ENCODE assay signal across 1 cellular context in the genomic region with DNA sequence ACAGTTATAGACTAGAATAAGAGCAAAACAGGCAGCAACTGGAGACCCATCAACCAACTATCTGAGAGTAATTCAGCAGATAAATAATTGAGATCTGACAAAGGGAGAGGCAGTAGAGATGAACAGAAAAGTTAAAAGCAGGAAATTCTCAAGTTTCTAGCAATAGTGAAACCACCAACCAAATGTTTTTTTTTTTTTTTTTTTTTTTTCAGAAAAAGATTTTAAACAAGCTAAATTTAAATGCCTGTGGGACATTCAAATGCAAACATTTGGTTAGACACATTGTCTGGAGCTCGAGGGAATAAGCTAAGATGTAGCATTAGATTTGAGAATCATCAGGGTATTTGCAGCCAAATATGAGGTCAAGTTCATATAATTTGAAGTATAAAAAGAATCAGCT.
TF ChIP-seq lines count a peak whose summit lies in the region.

No MANE protein-coding gene starts in this region.

TF ChIP-seq in GM23338, 12 proteins besides CTCF, POLR2A, EP300 and RAD21:
- TF ChIP-seq, protein P1, sequence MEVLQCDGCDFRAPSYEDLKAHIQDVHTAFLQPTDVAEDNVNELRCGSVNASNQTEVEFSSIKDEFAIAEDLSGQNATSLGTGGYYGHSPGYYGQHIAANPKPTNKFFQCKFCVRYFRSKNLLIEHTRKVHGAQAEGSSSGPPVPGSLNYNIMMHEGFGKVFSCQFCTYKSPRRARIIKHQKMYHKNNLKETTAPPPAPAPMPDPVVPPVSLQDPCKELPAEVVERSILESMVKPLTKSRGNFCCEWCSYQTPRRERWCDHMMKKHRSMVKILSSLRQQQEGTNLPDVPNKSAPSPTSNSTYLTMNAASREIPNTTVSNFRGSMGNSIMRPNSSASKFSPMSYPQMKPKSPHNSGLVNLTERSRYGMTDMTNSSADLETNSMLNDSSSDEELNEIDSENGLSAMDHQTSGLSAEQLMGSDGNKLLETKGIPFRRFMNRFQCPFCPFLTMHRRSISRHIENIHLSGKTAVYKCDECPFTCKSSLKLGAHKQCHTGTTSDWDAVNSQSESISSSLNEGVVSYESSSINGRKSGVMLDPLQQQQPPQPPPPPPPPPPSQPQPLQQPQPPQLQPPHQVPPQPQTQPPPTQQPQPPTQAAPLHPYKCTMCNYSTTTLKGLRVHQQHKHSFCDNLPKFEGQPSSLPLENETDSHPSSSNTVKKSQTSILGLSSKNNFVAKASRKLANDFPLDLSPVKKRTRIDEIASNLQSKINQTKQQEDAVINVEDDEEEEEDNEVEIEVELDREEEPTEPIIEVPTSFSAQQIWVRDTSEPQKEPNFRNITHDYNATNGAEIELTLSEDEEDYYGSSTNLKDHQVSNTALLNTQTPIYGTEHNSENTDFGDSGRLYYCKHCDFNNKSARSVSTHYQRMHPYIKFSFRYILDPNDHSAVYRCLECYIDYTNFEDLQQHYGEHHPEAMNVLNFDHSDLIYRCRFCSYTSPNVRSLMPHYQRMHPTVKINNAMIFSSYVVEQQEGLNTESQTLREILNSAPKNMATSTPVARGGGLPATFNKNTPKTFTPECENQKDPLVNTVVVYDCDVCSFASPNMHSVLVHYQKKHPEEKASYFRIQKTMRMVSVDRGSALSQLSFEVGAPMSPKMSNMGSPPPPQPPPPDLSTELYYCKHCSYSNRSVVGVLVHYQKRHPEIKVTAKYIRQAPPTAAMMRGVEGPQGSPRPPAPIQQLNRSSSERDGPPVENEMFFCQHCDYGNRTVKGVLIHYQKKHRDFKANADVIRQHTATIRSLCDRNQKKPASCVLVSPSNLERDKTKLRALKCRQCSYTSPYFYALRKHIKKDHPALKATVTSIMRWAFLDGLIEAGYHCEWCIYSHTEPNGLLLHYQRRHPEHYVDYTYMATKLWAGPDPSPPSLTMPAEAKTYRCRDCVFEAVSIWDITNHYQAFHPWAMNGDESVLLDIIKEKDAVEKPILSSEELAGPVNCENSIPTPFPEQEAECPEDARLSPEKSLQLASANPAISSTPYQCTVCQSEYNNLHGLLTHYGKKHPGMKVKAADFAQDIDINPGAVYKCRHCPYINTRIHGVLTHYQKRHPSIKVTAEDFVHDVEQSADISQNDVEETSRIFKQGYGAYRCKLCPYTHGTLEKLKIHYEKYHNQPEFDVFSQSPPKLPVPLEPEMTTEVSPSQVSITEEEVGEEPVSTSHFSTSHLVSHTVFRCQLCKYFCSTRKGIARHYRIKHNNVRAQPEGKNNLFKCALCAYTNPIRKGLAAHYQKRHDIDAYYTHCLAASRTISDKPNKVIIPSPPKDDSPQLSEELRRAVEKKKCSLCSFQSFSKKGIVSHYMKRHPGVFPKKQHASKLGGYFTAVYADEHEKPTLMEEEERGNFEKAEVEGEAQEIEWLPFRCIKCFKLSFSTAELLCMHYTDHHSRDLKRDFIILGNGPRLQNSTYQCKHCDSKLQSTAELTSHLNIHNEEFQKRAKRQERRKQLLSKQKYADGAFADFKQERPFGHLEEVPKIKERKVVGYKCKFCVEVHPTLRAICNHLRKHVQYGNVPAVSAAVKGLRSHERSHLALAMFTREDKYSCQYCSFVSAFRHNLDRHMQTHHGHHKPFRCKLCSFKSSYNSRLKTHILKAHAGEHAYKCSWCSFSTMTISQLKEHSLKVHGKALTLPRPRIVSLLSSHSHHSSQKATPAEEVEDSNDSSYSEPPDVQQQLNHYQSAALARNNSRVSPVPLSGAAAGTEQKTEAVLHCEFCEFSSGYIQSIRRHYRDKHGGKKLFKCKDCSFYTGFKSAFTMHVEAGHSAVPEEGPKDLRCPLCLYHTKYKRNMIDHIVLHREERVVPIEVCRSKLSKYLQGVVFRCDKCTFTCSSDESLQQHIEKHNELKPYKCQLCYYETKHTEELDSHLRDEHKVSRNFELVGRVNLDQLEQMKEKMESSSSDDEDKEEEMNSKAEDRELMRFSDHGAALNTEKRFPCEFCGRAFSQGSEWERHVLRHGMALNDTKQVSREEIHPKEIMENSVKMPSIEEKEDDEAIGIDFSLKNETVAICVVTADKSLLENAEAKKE (CRISPR knock-in tag; IDR thresholded peaks at IDR 0.05): no peak
- TF ChIP-seq ZNF114 (CRISPR knock-in tag; IDR thresholded peaks at IDR 0.05) (no peak), STAT1 (IDR thresholded peaks at IDR 0.05; ENCODE audit: unreplicated experiment) (no peak), ZNF331 (CRISPR knock-in tag; IDR thresholded peaks at IDR 0.05; ENCODE audit: low read depth) (no peak), EZH2phosphoT487 (IDR thresholded peaks at IDR 0.05; ENCODE audit: unreplicated experiment) (no peak), CREB1 (CRISPR knock-in tag; IDR thresholded peaks at IDR 0.05; ENCODE audit: low read depth) (no peak), JUNB (IDR thresholded peaks at IDR 0.05; ENCODE audit: unreplicated experiment) (no peak), EZH2 (IDR thresholded peaks at IDR 0.05; ENCODE audit: low read depth, unreplicated experiment) (no peak), NANOG (IDR thresholded peaks at IDR 0.05; ENCODE audit: borderline replicate concordance) (no peak), POLR2AphosphoS5 (IDR thresholded peaks at IDR 0.05; ENCODE audit: low read depth) (no peak)
- TF ChIP-seq, protein P2, sequence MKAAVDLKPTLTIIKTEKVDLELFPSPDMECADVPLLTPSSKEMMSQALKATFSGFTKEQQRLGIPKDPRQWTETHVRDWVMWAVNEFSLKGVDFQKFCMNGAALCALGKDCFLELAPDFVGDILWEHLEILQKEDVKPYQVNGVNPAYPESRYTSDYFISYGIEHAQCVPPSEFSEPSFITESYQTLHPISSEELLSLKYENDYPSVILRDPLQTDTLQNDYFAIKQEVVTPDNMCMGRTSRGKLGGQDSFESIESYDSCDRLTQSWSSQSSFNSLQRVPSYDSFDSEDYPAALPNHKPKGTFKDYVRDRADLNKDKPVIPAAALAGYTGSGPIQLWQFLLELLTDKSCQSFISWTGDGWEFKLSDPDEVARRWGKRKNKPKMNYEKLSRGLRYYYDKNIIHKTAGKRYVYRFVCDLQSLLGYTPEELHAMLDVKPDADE (IDR thresholded peaks at IDR 0.05): no peak
- TF ChIP-seq, protein P3, sequence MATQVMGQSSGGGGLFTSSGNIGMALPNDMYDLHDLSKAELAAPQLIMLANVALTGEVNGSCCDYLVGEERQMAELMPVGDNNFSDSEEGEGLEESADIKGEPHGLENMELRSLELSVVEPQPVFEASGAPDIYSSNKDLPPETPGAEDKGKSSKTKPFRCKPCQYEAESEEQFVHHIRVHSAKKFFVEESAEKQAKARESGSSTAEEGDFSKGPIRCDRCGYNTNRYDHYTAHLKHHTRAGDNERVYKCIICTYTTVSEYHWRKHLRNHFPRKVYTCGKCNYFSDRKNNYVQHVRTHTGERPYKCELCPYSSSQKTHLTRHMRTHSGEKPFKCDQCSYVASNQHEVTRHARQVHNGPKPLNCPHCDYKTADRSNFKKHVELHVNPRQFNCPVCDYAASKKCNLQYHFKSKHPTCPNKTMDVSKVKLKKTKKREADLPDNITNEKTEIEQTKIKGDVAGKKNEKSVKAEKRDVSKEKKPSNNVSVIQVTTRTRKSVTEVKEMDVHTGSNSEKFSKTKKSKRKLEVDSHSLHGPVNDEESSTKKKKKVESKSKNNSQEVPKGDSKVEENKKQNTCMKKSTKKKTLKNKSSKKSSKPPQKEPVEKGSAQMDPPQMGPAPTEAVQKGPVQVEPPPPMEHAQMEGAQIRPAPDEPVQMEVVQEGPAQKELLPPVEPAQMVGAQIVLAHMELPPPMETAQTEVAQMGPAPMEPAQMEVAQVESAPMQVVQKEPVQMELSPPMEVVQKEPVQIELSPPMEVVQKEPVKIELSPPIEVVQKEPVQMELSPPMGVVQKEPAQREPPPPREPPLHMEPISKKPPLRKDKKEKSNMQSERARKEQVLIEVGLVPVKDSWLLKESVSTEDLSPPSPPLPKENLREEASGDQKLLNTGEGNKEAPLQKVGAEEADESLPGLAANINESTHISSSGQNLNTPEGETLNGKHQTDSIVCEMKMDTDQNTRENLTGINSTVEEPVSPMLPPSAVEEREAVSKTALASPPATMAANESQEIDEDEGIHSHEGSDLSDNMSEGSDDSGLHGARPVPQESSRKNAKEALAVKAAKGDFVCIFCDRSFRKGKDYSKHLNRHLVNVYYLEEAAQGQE (IDR thresholded peaks at IDR 0.05; ENCODE audit: unreplicated experiment): no peak
